Comparison of ENCODE assay signal across 8 cellular contexts in the genomic region with DNA sequence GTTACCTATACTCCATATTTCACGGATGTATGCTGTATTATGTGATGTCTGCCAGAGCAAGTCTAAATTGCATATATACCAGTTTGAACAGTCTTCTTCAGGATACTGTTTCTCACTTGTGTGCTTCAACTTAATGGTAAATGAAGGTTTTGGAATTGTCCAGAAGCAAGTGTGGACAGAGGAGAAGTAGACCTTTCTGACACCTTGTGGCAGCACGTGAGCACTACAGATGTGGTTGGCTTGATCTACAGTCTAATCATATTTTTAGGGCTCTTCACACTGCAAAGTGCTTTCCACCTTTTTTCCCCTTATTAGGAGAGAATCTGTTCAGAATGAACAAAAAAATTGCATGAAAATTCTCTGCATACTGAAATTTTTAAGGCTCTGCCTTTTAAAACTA. TPM values are rescaled to one million over a fixed set of nuclear protein-coding genes. Genes with fewer than 3 reads are reported as not detected.
DNase-seq lines count a peak whose midpoint lies in the region; ATAC-seq, FAIRE-seq and TF ChIP-seq lines count a peak whose summit lies in the region.

No MANE protein-coding gene starts in this region.

- DNase-seq in A172 (ENCODE audit: low spot score) (peak; percentile 79), GM12864 (ENCODE audit: low read depth) (no peak), MM.1S (peak; percentile 78), HepG2 (ENCODE audit: low spot score) (peak; percentile 51)
- DNase-seq in T-helper 2 cell treated with Interferon-gamma antibody and Interleukin-4, amounts not matched to agents 5 μg/mL and 100 μg/mL, for 36 hours (ENCODE audit: low spot score) = peak; percentile 25
- DNase-seq in central memory CD8-positive, alpha-beta T cell (ENCODE audit: low spot score in 2 of 2) = peak in 1 of 2 donors; percentile 34
- peak; percentile 20 to 38 for DNase-seq in stimulated activated naive CD8-positive, alpha-beta T cell treated with anti-CD3 and anti-CD28 coated beads, Interleukin-15, amount 100 ng/mL, for 72 hours

- 67% methylated on average over 2 of the region's 2 CpGs for WGBS in HepG2 (ENCODE audit: low lambda C conversion rate)

- peak; percentile 51 for FAIRE-seq in HepG2 (lab: Jason Lieb, UNC)

- TF ChIP-seq POLR2A in HepG2 (IDR thresholded peaks at IDR 0.05; ENCODE audit: insufficient read depth in 1 of 2, low read depth in 2 of 2, low read length in 2 of 2) = no peak

- H3K4me1 ChIP-seq in MM.1S (ENCODE audit: low read length) (no peaks in the 10 kb centered on the region), HepG2 (ENCODE audit: insufficient read depth, low read length) (peaks cover 24% of the 10 kb centered on the region)

- POLR2A ChIA-PET in HepG2 (lab: Yijun Ruan, JAX) = interaction anchor here (4.7 kb wide), 1 partner anchor 11 kb away, joined by 19 read pairs; a partner anchor contains a TSS

- H3K27ac ChIP-seq in MM.1S (ENCODE audit: low read length) = no peak overlapping the region
- H3K27ac ChIP-seq in HepG2 (ENCODE audit: extremely low read length, insufficient read depth, low read length) = no peak overlapping the region

- H3K4me3 ChIP-seq in GM12864 (ENCODE audit: low read depth, low read length) = no peak overlapping the region
- H3K4me3 ChIP-seq in MM.1S (ENCODE audit: low read length) = no peak overlapping the region
- no peak overlapping the region for H3K4me3 ChIP-seq in HepG2 (replicated peaks in 1 of 3; ENCODE audit: insufficient read depth in 1 of 3, low read depth in 2 of 3, low read length in 3 of 3)

- CTCF ChIA-PET in HepG2 (lab: Yijun Ruan, JAX; ENCODE audit: low intra/inter-chr PET ratio, low total read pairs) = interaction anchor here (1.0 to 1.6 kb wide), 2 partner anchors 177 to 190 kb away, joined by 4 to 23 read pairs; no protein-coding TSS in a partner anchor

- peaks cover 73% of the 10 kb centered on the region for H3K79me2 ChIP-seq in MM.1S (ENCODE audit: low read length)
- peaks cover 84% of the 10 kb centered on the region for H3K79me2 ChIP-seq in HepG2 (ENCODE audit: insufficient read depth, low read length)

- no peaks in the 10 kb centered on the region for H3K27me3 Mint-ChIP-seq in T-helper 2 cell treated with Interferon-gamma antibody and Interleukin-4, amounts not matched to agents 5 μg/mL and 100 μg/mL, for 36 hours (ENCODE audit: low read depth)
- no peaks in the 10 kb centered on the region for H3K27me3 Mint-ChIP-seq in central memory CD8-positive, alpha-beta T cell
- no peaks in the 10 kb centered on the region for H3K27me3 Mint-ChIP-seq in stimulated activated naive CD8-positive, alpha-beta T cell treated with anti-CD3 and anti-CD28 coated beads, Interleukin-15, amount 100 ng/mL, for 72 hours

- H3K27ac Mint-ChIP-seq in T-helper 2 cell treated with Interferon-gamma antibody and Interleukin-4, amounts not matched to agents 5 μg/mL and 100 μg/mL, for 36 hours = peak overlapping the region; percentile 46
- peak overlapping the region; percentile 73 for H3K27ac Mint-ChIP-seq in central memory CD8-positive, alpha-beta T cell (ENCODE audit: low read depth)
- no peak overlapping the region for H3K27ac Mint-ChIP-seq in stimulated activated naive CD8-positive, alpha-beta T cell treated with anti-CD3 and anti-CD28 coated beads, Interleukin-15, amount 100 ng/mL, for 72 hours

- no peak overlapping the region for H3K4me3 Mint-ChIP-seq in T-helper 2 cell treated with Interferon-gamma antibody and Interleukin-4, amounts not matched to agents 5 μg/mL and 100 μg/mL, for 36 hours
- H3K4me3 Mint-ChIP-seq in central memory CD8-positive, alpha-beta T cell = no peak overlapping the region
- H3K4me3 Mint-ChIP-seq in stimulated activated naive CD8-positive, alpha-beta T cell treated with anti-CD3 and anti-CD28 coated beads, Interleukin-15, amount 100 ng/mL, for 72 hours = no peak overlapping the region

- H3K36me3 ChIP-seq in MM.1S (replicated peaks; ENCODE audit: insufficient read depth, low read length) (0 out of 2 replicates have a peak, but pooled peaks cover 3% of the 10 kb centered on the region), HepG2 (replicated peaks in 1 of 2; ENCODE audit: control insufficient read depth in 1 of 2, insufficient read depth in 2 of 2, low read length in 2 of 2) (peaks cover 2 to 5% of the 10 kb centered on the region in 2 experiments; a peak in 3 of 5 replicates)

- no peaks in the 10 kb centered on the region for H3K27me3 ChIP-seq in MM.1S (replicated peaks; ENCODE audit: insufficient read depth, low read length)
- H3K27me3 ChIP-seq in HepG2 (ENCODE audit: control insufficient read depth in 1 of 2, insufficient read depth in 2 of 2, low read length in 2 of 2) = no peaks in the 10 kb centered on the region

- TF ChIP-seq CTCF in GM12864 (IDR thresholded peaks at IDR 0.05; ENCODE audit: low read depth, low read length, missing control alignments) (peak; percentile 82), MM.1S (IDR thresholded peaks at IDR 0.05; ENCODE audit: low read length) (peak; percentile 95), HepG2 (CRISPR knock-in tag; IDR thresholded peaks at IDR 0.05) (peak; percentile 70)

- peaks cover 7% of the 10 kb centered on the region; the same call in 1 of the 2 replicates for H3F3A ChIP-seq in MM.1S (ENCODE audit: insufficient read depth, low read length)

- intact Hi-C loops in HepG2 (cut with micrococcal nuclease; ENCODE audit: unreplicated experiment) = loop anchor here (1.0 to 5.0 kb wide), 3 partner anchors 119 to 190 kb away; no protein-coding TSS in a partner anchor

- H2AFZ ChIP-seq in MM.1S (ENCODE audit: low read length) (no peak overlapping the region), HepG2 (ENCODE audit: low read length) (no peak overlapping the region)

- peak; percentile 71 for ATAC-seq in central memory CD8-positive, alpha-beta T cell (replicated peaks; ENCODE audit: extremely low read depth, poor library complexity, severe bottlenecking)
- peak; percentile 94 for ATAC-seq in HepG2
- ATAC-seq in stimulated activated naive CD8-positive, alpha-beta T cell treated with anti-CD3 and anti-CD28 coated beads, Interleukin-15, amount 100 ng/mL, for 72 hours = peak; percentile 80
- ATAC-seq in GM21529 (IDR thresholded peaks at IDR 0.05; ENCODE audit: unreplicated experiment) = no peak

- TF ChIP-seq RAD21 in HepG2 (CRISPR knock-in tag; IDR thresholded peaks at IDR 0.05) = peak; percentile 47

- BruUV-seq in HepG2 (replicated peaks; lab: Mats Ljungman, UMichigan) = no TSS peak

- in situ Hi-C loops in HepG2 (cut with HindIII; ENCODE audit: extremely low pct_ligation_motif_present, low pct_unique_long_range_greater_than_20kb) = loop anchor here (5.0 kb wide), 1 partner anchor 179 kb away; no protein-coding TSS in a partner anchor

- H4K20me1 ChIP-seq in MM.1S (ENCODE audit: insufficient read depth, low read length) (no peaks in the 10 kb centered on the region), HepG2 (ENCODE audit: insufficient read depth, low read length) (peaks cover 50% of the 10 kb centered on the region)

- H3K4me1 Mint-ChIP-seq in T-helper 2 cell treated with Interferon-gamma antibody and Interleukin-4, amounts not matched to agents 5 μg/mL and 100 μg/mL, for 36 hours (ENCODE audit: low read depth) = peaks cover 21% of the 10 kb centered on the region
- peaks cover 30% of the 10 kb centered on the region for H3K4me1 Mint-ChIP-seq in central memory CD8-positive, alpha-beta T cell
- peaks cover 33% of the 10 kb centered on the region for H3K4me1 Mint-ChIP-seq in stimulated activated naive CD8-positive, alpha-beta T cell treated with anti-CD3 and anti-CD28 coated beads, Interleukin-15, amount 100 ng/mL, for 72 hours

- TF ChIP-seq EP300 in HepG2 (IDR thresholded peaks at IDR 0.05; ENCODE audit: low read depth in 2 of 2, low read length in 2 of 2) (no peak), HepG2 (CRISPR knock-in tag; IDR thresholded peaks at IDR 0.05; ENCODE audit: borderline replicate concordance) (no peak)

- H3K9ac ChIP-seq in MM.1S (ENCODE audit: low read length) = no peak overlapping the region
- no peak overlapping the region for H3K9ac ChIP-seq in HepG2 (ENCODE audit: insufficient read depth, low read depth, low read length)

- no peaks in the 10 kb centered on the region for H3K9me3 Mint-ChIP-seq in T-helper 2 cell treated with Interferon-gamma antibody and Interleukin-4, amounts not matched to agents 5 μg/mL and 100 μg/mL, for 36 hours
- H3K9me3 Mint-ChIP-seq in central memory CD8-positive, alpha-beta T cell = no peaks in the 10 kb centered on the region
- no peaks in the 10 kb centered on the region for H3K9me3 Mint-ChIP-seq in stimulated activated naive CD8-positive, alpha-beta T cell treated with anti-CD3 and anti-CD28 coated beads, Interleukin-15, amount 100 ng/mL, for 72 hours

- H3K9me3 ChIP-seq in MM.1S (replicated peaks; ENCODE audit: insufficient read depth, low read length) (no peaks in the 10 kb centered on the region), HepG2 (ENCODE audit: low read length) (no peaks in the 10 kb centered on the region)

- no peaks in the 10 kb centered on the region for H3K9me2 ChIP-seq in MM.1S (replicated peaks; ENCODE audit: insufficient read depth, low read length)

- peaks cover 25% of the 10 kb centered on the region for H3K36me3 Mint-ChIP-seq in T-helper 2 cell treated with Interferon-gamma antibody and Interleukin-4, amounts not matched to agents 5 μg/mL and 100 μg/mL, for 36 hours (ENCODE audit: low read depth)
- H3K36me3 Mint-ChIP-seq in central memory CD8-positive, alpha-beta T cell (ENCODE audit: insufficient read depth) = peaks cover 49% of the 10 kb centered on the region

- H3K4me2 ChIP-seq in MM.1S (ENCODE audit: low read depth, low read length) (no peak overlapping the region), HepG2 (ENCODE audit: low read depth, low read length) (no peak overlapping the region)

RNA-seq across cellular contexts. Expression of a gene that starts 10.9 kb away (rescaled TPM):
- total RNA-seq in A172 (2014; rRNA removed; shearing (Covaris generic)) = 43.0 and 49.1 TPM in 2 replicates
- total RNA-seq in HepG2 (2016; rRNA removed; fragmentation: Illumina TruSeq; extraction: Trizol) = 19.5 and 25.5 TPM in 2 replicates
- total RNA-seq in HepG2 (2016; cell fraction: cytosol; rRNA removed; fragmentation: Illumina TruSeq; extraction: Trizol; ENCODE audit: low read depth) = 22.1 and 25.4 TPM in 2 replicates
- total RNA-seq in HepG2 (2016; cell fraction: insoluble cytoplasmic fraction; rRNA removed; fragmentation: Illumina TruSeq; extraction: Trizol) = 19.4 and 23.7 TPM in 2 replicates
- 9.6 and 12.3 TPM in 2 replicates for total RNA-seq in HepG2 (2016; cell fraction: membrane; rRNA removed; fragmentation: Illumina TruSeq; extraction: Trizol)
- total RNA-seq in HepG2 (2016; cell fraction: nucleus; rRNA removed; fragmentation: Illumina TruSeq; extraction: Trizol) = 20.4 and 25.7 TPM in 2 replicates
- 10.8 and 12.9 TPM in 2 replicates for polyA plus RNA-seq in HepG2 (2011; rRNA removed)
- polyA plus RNA-seq in HepG2 (2011; cell fraction: cytosol; rRNA removed) = 4.4 and 7.8 TPM in 2 replicates
- 8.4 and 10.1 TPM in 2 replicates for polyA plus RNA-seq in HepG2 (2011; cell fraction: nucleus; rRNA removed)
- 13.5 and 17.9 TPM in 2 replicates for polyA plus RNA-seq in HepG2 (2012)
- polyA plus RNA-seq in HepG2 (2016; cell fraction: cytosol; fragmentation: Illumina TruSeq; extraction: Trizol; ENCODE audit: low read depth) = 0.28 and 0.52 TPM in 2 replicates
- 15.7 and 17.3 TPM in 2 replicates for polyA plus RNA-seq in HepG2 (2016; cell fraction: insoluble cytoplasmic fraction; fragmentation: Illumina TruSeq; extraction: Trizol; ENCODE audit: low read depth)
- 1.4 and 1.6 TPM in 2 replicates for polyA plus RNA-seq in HepG2 (2016; cell fraction: membrane; fragmentation: Illumina TruSeq; extraction: Trizol; ENCODE audit: low read depth)
- polyA plus RNA-seq in HepG2 (2016; cell fraction: nucleus; fragmentation: Illumina TruSeq; extraction: Trizol; ENCODE audit: insufficient read depth, low read depth) = 23.6 and 24.6 TPM in 2 replicates
- polyA minus RNA-seq in HepG2 (2011; rRNA and poly(A)+ RNA removed; ENCODE audit: low replicate concordance) = 7.7 and 8.0 TPM in 2 replicates
- 15.5 and 16.1 TPM in 2 replicates for polyA minus RNA-seq in HepG2 (2011; cell fraction: cytosol; rRNA and poly(A)+ RNA removed)
- 45.3 and 49.9 TPM in 2 replicates for polyA minus RNA-seq in HepG2 (2011; cell fraction: nucleus; rRNA and poly(A)+ RNA removed)

RNA-seq across cellular contexts. Expression of a gene that starts 54.3 kb away (rescaled TPM):
- 25.9 and 33.9 TPM in 2 replicates for total RNA-seq in A172 (2014; rRNA removed; shearing (Covaris generic))
- 14.1 and 18.5 TPM in 2 replicates for total RNA-seq in HepG2 (2016; rRNA removed; fragmentation: Illumina TruSeq; extraction: Trizol)
- total RNA-seq in HepG2 (2016; cell fraction: cytosol; rRNA removed; fragmentation: Illumina TruSeq; extraction: Trizol; ENCODE audit: low read depth) = 3.7 and 3.8 TPM in 2 replicates
- 13.0 and 16.8 TPM in 2 replicates for total RNA-seq in HepG2 (2016; cell fraction: insoluble cytoplasmic fraction; rRNA removed; fragmentation: Illumina TruSeq; extraction: Trizol)
- total RNA-seq in HepG2 (2016; cell fraction: membrane; rRNA removed; fragmentation: Illumina TruSeq; extraction: Trizol) = 5.9 and 7.0 TPM in 2 replicates
- 7.2 and 7.5 TPM in 2 replicates for total RNA-seq in HepG2 (2016; cell fraction: nucleus; rRNA removed; fragmentation: Illumina TruSeq; extraction: Trizol)
- 3.8 and 5.1 TPM in 2 replicates for polyA plus RNA-seq in HepG2 (2011; rRNA removed)
- polyA plus RNA-seq in HepG2 (2011; cell fraction: cytosol; rRNA removed) = 2.9 and 3.2 TPM in 2 replicates
- 2.7 and 2.8 TPM in 2 replicates for polyA plus RNA-seq in HepG2 (2011; cell fraction: nucleus; rRNA removed)
- 2.8 and 5.6 TPM in 2 replicates for polyA plus RNA-seq in HepG2 (2012)
- 2.5 and 2.9 TPM in 2 replicates for polyA plus RNA-seq in HepG2 (2016; cell fraction: cytosol; fragmentation: Illumina TruSeq; extraction: Trizol; ENCODE audit: low read depth)
- 19.0 and 20.6 TPM in 2 replicates for polyA plus RNA-seq in HepG2 (2016; cell fraction: insoluble cytoplasmic fraction; fragmentation: Illumina TruSeq; extraction: Trizol; ENCODE audit: low read depth)
- 4.3 and 4.9 TPM in 2 replicates for polyA plus RNA-seq in HepG2 (2016; cell fraction: membrane; fragmentation: Illumina TruSeq; extraction: Trizol; ENCODE audit: low read depth)
- polyA plus RNA-seq in HepG2 (2016; cell fraction: nucleus; fragmentation: Illumina TruSeq; extraction: Trizol; ENCODE audit: insufficient read depth, low read depth) = 11.3 and 12.9 TPM in 2 replicates
- polyA minus RNA-seq in HepG2 (2011; rRNA and poly(A)+ RNA removed; ENCODE audit: low replicate concordance) = 8.1 and 17.0 TPM in 2 replicates
- 3.2 and 4.6 TPM in 2 replicates for polyA minus RNA-seq in HepG2 (2011; cell fraction: cytosol; rRNA and poly(A)+ RNA removed)
- polyA minus RNA-seq in HepG2 (2011; cell fraction: nucleus; rRNA and poly(A)+ RNA removed) = 4.7 and 4.8 TPM in 2 replicates

Comparison
In these comparisons a context has a peak if more than half of its experiments do, and no peak if none do; other contexts are left out.
1. H3K27ac Mint-ChIP-seq: peak in T-helper 2 cell treated with Interferon-gamma antibody and Interleukin-4, amounts not matched to agents 5 μg/mL and 100 μg/mL, for 36 hours (single experiment) and central memory CD8-positive, alpha-beta T cell (single experiment); none in stimulated activated naive CD8-positive, alpha-beta T cell treated with anti-CD3 and anti-CD28 coated beads, Interleukin-15, amount 100 ng/mL, for 72 hours (0 of 2).
2. Peak in every context shown above with its lines, with median percentiles within 50 percentile points of each other: CTCF ChIP-seq.